Comparison of ENCODE assay signal across 11 cellular contexts in the genomic region with DNA sequence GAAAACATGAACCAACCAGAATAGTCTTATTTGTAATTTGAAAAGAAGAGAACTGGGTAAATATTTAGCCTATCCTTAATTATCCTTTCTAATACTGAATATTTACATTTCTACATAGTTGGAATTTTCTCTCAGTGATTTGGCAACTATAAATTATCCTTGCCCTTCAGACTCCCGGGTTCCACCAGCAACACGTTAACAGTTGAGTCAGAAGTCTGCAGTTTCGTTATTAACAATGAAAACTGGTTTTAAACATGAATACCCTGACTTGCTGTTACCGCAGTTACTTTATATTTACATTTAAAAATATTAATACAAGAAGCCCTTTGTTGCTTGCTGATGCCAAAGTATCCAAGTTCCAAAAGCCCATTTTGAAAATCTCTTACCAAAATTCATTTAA.
DNase-seq lines count a peak whose midpoint lies in the region; ATAC-seq and FAIRE-seq lines count a peak whose summit lies in the region.
"Had no signal": no experiment of that assay in that cellular context is flagged by ENCODE, and none has a peak within 500 bp of the region (broad histone marks: within the 10 kb centered on the region; RNA-seq: fewer than 3 reads in every experiment).

No MANE protein-coding gene starts in this region.

- DNase-seq in ELR (ENCODE audit: low read depth) (peak; percentile 25), fibroblast of peridontal ligament (ENCODE audit: extremely low read depth) (peak; percentile 39), urothelium cell line (ENCODE audit: low spot score) (no peak), NCI-H748 treated with DMSO at 0.1 percent for 48 hours (lab: John Stamatoyannopoulos, UW) (no peak), amygdala (lab: John Stamatoyannopoulos, UW) (no peak)
- DNase-seq in effector CD4-positive, alpha-beta T cell: no peak
- DNase-seq: DMS 273 treated with DMSO at 0.1 percent for 48 hours, psoas muscle had no signal

- ATAC-seq in GM19395 (IDR thresholded peaks at IDR 0.05; ENCODE audit: unreplicated experiment) (peak; percentile 42), HG03442 (IDR thresholded peaks at IDR 0.05; ENCODE audit: unreplicated experiment) (peak; percentile 37)
- ATAC-seq: psoas muscle had no signal

- FAIRE-seq in urothelium cell line (lab: Jason Lieb, UNC): no peak
- FAIRE-seq: frontal cortex had no signal

Comparison
In these comparisons a context has a peak if more than half of its experiments do, and no peak if none do; other contexts are left out.
1. DNase-seq: peak in ELR (single experiment) and fibroblast of peridontal ligament (single experiment); none in effector CD4-positive, alpha-beta T cell (single experiment), urothelium cell line (single experiment), NCI-H748 treated with DMSO at 0.1 percent for 48 hours (single experiment) and amygdala (0 of 56).